In genomic region chr7:24755541-24756416, GRCh38 we compare ENCODE assay signal across 8 cellular contexts. TPM values are rescaled to one million over a fixed set of nuclear protein-coding genes. Genes with fewer than 3 reads are reported as not detected.
DNase-seq lines count a peak whose midpoint lies in the region; ATAC-seq and TF ChIP-seq lines count a peak whose summit lies in the region.

No MANE protein-coding gene starts in this region.

- DNase-seq in H7 (no peak), LHCN-M2 (ENCODE audit: low read depth) (peak; percentile 72), NCI-H748 (lab: John Stamatoyannopoulos, UW; ENCODE audit: unreplicated experiment) (no peak), OCI-M1 (lab: John Stamatoyannopoulos, UW) (no peak), D341Med (ENCODE audit: low spot score) (no peak)

- H3K36me3 ChIP-seq in H7 (replicated peaks; ENCODE audit: control insufficient read depth, insufficient read depth, low read length), result no peaks in the 10 kb centered on the region
- H3K36me3 ChIP-seq in neuron (ENCODE audit: insufficient read depth, low read length), result no peaks in the 10 kb centered on the region

- peak overlapping the region; percentile 63 to 98 (median 95) for H3K27ac Mint-ChIP-seq in brain

- H3K4me1 Mint-ChIP-seq in brain, result peaks cover 64% of the 10 kb centered on the region

- no peaks in the 10 kb centered on the region for H3K9me3 ChIP-seq in neuron (ENCODE audit: low read length)

- no peak for TF ChIP-seq CTCF in brain (conservative IDR thresholded peaks at IDR 0.05)

- no peaks in the 10 kb centered on the region for H3K27me3 Mint-ChIP-seq in brain

- H2AFZ ChIP-seq in neuron (ENCODE audit: low read depth, low read length), result peak overlapping the region; percentile 99

- peak overlapping the region; percentile 90 to 98 (median 93) for H3K4me3 Mint-ChIP-seq in brain

- H3K4me1 ChIP-seq in neuron (ENCODE audit: insufficient read depth, low read length), result peaks cover 11% of the 10 kb centered on the region

- H3K36me3 Mint-ChIP-seq in brain, result no peaks in the 10 kb centered on the region

- ATAC-seq in GM18511 (IDR thresholded peaks at IDR 0.05; ENCODE audit: unreplicated experiment), result peak; percentile 65

- H3K27me3 ChIP-seq in H7 (ENCODE audit: control insufficient read depth, insufficient read depth, low read length) (peaks cover 38% of the 10 kb centered on the region), neuron (ENCODE audit: insufficient read depth, low read length) (no peaks in the 10 kb centered on the region)

- H3K4me3 ChIP-seq in H7 (ENCODE audit: insufficient read depth, low read depth, low read length), result peak overlapping the region; percentile 71; the same call in 1 of the 2 replicates
- H3K4me3 ChIP-seq in neuron (ENCODE audit: low read length), result peak overlapping the region; percentile 65

- peaks cover 0 to 2% (median 0%) of the 10 kb centered on the region in 5 experiments for H3K9me3 Mint-ChIP-seq in brain

RNA-seq across cellular contexts. Expression of gene GSDME, which starts 1.5 kb away (rescaled TPM):
- 0.48 TPM in 2 replicates for total RNA-seq in H7 (2014; rRNA removed; shearing (Covaris generic))
- total RNA-seq in LHCN-M2 (2014; rRNA removed), result 42.6 and 51.6 TPM in 2 replicates
- polyA plus RNA-seq in LHCN-M2 (2012), result 41.3 TPM
- 5.5 TPM for polyA plus RNA-seq in brain (ENCODE audit: insufficient read depth, low read depth, low replicate concordance)

Comparison
In these comparisons a context has a peak if more than half of its experiments do, and no peak if none do; other contexts are left out.
1. RNA of gene GSDME, which starts 1.5 kb away (total RNA-seq): 42.6 to 51.6 TPM in LHCN-M2; 0.48 TPM in H7; every median in the first group is over 10 times any median in the second.